1 cellular context compared by ENCODE assay signal in the genomic region with DNA sequence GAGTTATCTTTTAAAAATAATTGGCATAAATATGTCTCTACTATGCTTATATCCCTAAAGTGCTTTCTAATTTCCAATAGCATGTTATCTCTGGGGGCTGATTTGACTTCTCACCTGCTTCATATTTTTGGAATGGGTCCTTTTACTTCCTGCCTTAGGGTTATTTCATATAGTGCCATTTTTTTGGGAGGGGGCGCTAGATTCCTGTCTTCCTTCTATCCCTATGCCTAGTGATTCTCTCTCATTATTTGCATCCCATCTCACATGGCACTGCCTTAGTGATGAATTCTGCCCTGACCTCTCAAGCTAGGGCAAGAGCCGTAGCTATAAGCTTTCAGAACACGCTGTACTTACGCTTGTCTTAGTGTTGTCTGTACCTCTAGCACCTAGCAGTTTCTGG.
TF ChIP-seq lines count a peak whose summit lies in the region.

No MANE protein-coding gene starts in this region.

TF ChIP-seq in H1, 55 proteins besides CTCF, POLR2A, EP300 and RAD21 (continued from another document):
- TF ChIP-seq NRF1 (IDR thresholded peaks at IDR 0.05; ENCODE audit: low read depth, low read length) (no peak), HDAC2 (IDR thresholded peaks at IDR 0.05; ENCODE audit: borderline replicate concordance in 1 of 2, low read depth in 2 of 2, low read length in 2 of 2) (no peak)
- TF ChIP-seq, protein P1, sequence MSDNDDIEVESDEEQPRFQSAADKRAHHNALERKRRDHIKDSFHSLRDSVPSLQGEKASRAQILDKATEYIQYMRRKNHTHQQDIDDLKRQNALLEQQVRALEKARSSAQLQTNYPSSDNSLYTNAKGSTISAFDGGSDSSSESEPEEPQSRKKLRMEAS (IDR thresholded peaks at IDR 0.05), result no peak
